In the genomic region with DNA sequence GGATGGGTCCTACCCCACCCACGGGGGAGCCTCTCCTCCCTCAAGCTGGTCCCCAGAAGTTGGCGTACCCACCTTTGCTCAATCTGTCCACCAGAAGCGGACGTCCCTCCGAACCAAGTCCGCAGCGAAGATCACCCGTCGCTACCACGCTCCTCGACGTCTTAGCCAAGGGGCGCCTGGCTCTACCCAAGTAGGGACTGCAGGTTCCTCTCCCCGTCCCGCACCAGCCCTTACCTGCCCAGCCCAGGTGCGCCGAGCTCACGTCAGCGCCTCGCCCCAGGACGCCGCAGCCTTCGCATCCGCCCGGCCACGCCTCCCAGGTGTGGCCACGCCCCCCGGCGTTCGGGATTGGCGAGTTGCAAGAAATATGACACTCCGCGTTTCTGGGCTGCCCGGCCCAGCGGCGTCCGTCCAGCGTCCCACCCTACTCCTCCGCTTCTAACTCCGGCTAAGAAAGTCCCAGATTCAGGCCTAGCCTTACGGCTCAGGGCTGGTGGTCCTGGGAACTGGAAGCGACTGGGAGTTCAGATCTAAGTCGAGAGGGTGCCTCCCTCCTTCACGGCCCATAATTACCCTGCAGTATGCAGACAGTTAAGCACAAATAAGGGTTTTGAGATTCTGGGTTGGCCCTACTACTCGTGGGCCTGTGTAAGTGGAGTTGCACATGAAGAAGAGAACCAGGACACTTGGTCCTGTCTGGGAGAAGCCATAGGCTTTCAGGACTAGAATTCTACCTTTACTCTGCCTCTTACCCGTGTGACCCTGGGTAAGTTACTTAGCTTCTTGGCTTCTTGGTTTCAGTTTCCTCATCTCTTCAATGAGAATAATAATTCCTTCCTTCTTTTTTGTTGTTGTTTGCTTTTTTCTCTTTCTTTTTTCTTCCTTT, we compare ENCODE assay signal across 1 cellular context.
A peak's percentile ranks its signal among the peaks of the same experiment; 100 is the strongest.
TF ChIP-seq lines count a peak whose summit lies in the region.

TSS of gene IRF6 (minus strand) at position 268 of the 886 bp plus-strand sequence. CDS start 4,729 bp downstream, outside the sequence.

TF ChIP-seq in HEK293, 187 proteins besides CTCF, POLR2A, EP300 and RAD21 (continued from another document):
- no peak for TF ChIP-seq ZNF785 (tag by site-specific recombination; IDR thresholded peaks at IDR 0.05)
- TF ChIP-seq SCRT1 (tag by site-specific recombination; IDR thresholded peaks at IDR 0.05; ENCODE audit: borderline replicate concordance) = no peak
- no peak for TF ChIP-seq ZNF280D (tag by site-specific recombination; IDR thresholded peaks at IDR 0.05)
- TF ChIP-seq, protein P1, sequence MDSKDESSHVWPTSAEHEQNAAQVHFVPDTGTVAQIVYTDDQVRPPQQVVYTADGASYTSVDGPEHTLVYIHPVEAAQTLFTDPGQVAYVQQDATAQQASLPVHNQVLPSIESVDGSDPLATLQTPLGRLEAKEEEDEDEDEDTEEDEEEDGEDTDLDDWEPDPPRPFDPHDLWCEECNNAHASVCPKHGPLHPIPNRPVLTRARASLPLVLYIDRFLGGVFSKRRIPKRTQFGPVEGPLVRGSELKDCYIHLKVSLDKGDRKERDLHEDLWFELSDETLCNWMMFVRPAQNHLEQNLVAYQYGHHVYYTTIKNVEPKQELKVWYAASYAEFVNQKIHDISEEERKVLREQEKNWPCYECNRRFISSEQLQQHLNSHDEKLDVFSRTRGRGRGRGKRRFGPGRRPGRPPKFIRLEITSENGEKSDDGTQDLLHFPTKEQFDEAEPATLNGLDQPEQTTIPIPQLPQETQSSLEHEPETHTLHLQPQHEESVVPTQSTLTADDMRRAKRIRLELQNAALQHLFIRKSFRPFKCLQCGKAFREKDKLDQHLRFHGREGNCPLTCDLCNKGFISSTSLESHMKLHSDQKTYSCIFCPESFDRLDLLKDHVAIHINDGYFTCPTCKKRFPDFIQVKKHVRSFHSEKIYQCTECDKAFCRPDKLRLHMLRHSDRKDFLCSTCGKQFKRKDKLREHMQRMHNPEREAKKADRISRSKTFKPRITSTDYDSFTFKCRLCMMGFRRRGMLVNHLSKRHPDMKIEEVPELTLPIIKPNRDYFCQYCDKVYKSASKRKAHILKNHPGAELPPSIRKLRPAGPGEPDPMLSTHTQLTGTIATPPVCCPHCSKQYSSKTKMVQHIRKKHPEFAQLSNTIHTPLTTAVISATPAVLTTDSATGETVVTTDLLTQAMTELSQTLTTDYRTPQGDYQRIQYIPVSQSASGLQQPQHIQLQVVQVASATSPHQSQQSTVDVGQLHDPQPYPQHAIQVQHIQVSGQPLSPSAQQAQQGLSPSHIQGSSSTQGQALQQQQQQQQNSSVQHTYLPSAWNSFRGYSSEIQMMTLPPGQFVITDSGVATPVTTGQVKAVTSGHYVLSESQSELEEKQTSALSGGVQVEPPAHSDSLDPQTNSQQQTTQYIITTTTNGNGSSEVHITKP (tag by site-specific recombination; IDR thresholded peaks at IDR 0.05) = peak; percentile 84; the same call in 1 of the 2 replicates
- peak; percentile 57 for TF ChIP-seq ZBTB17 (tag by site-specific recombination; IDR thresholded peaks at IDR 0.05)
- no peak for TF ChIP-seq ZNF211 (tag by site-specific recombination; IDR thresholded peaks at IDR 0.05; ENCODE audit: low read depth)
- no peak for TF ChIP-seq ZNF521 (tag by site-specific recombination; IDR thresholded peaks at IDR 0.05)
- TF ChIP-seq GLI2 (tag by site-specific recombination; IDR thresholded peaks at IDR 0.05; ENCODE audit: borderline replicate concordance, low read depth) = no peak
- 0 out of 2 replicates have a peak, but pooled peaks have one; percentile 33 for TF ChIP-seq ZNF561 (tag by site-specific recombination; IDR thresholded peaks at IDR 0.05; ENCODE audit: borderline replicate concordance)
- no peak for TF ChIP-seq BCL11A (tag by site-specific recombination; IDR thresholded peaks at IDR 0.05; ENCODE audit: low read depth)
- no peak for TF ChIP-seq ZSCAN16 (tag by site-specific recombination; IDR thresholded peaks at IDR 0.05)
- TF ChIP-seq ZNF664 (tag by site-specific recombination; IDR thresholded peaks at IDR 0.05) = no peak
- TF ChIP-seq ZNF513 (tag by site-specific recombination; IDR thresholded peaks at IDR 0.05) = no peak
- no peak for TF ChIP-seq ZNF555 (tag by site-specific recombination; conservative IDR thresholded peaks at IDR 0.05)
- peak; percentile 32; the same call in 1 of the 2 replicates for TF ChIP-seq ZNF76 (tag by site-specific recombination; IDR thresholded peaks at IDR 0.05; ENCODE audit: borderline replicate concordance, low read depth)
- no peak for TF ChIP-seq ZNF23 (tag by site-specific recombination; IDR thresholded peaks at IDR 0.05; ENCODE audit: borderline replicate concordance)
- TF ChIP-seq KLF1 (tag by site-specific recombination; IDR thresholded peaks at IDR 0.05) = no peak
- no peak for TF ChIP-seq ZNF398 (tag by site-specific recombination; IDR thresholded peaks at IDR 0.05)
- peak; percentile 87; the same call in 1 of the 2 replicates for TF ChIP-seq ZNF501 (tag by site-specific recombination; IDR thresholded peaks at IDR 0.05)
- TF ChIP-seq ZNF354C (tag by site-specific recombination; IDR thresholded peaks at IDR 0.05; ENCODE audit: borderline replicate concordance, low read depth) = no peak
- TF ChIP-seq ZNF24 (tag by site-specific recombination; IDR thresholded peaks at IDR 0.05) = no peak; the same call in 1 of the 2 replicates
- 0 out of 2 replicates have a peak, but pooled peaks have one; percentile 22 for TF ChIP-seq KLF9 (tag by site-specific recombination; IDR thresholded peaks at IDR 0.05; ENCODE audit: low read depth)
- no peak for TF ChIP-seq FEZF1 (tag by site-specific recombination; IDR thresholded peaks at IDR 0.05)
- no peak for TF ChIP-seq ZNF423 (tag by site-specific recombination; IDR thresholded peaks at IDR 0.05)
- TF ChIP-seq ZNF514 (tag by site-specific recombination; IDR thresholded peaks at IDR 0.05) = no peak
- no peak for TF ChIP-seq ZNF239 (tag by site-specific recombination; IDR thresholded peaks at IDR 0.05)
- no peak for TF ChIP-seq ZNF658 (tag by site-specific recombination; IDR thresholded peaks at IDR 0.05)
- TF ChIP-seq ZNF660 (tag by site-specific recombination; IDR thresholded peaks at IDR 0.05) = no peak
- TF ChIP-seq ZNF19 (tag by site-specific recombination; IDR thresholded peaks at IDR 0.05; ENCODE audit: low read depth) = no peak
- TF ChIP-seq ZNF585B (tag by site-specific recombination; IDR thresholded peaks at IDR 0.05) = no peak
- peak; percentile 68 for TF ChIP-seq ZXDB (tag by site-specific recombination; IDR thresholded peaks at IDR 0.05)
- no peak for TF ChIP-seq ZNF654 (tag by site-specific recombination; IDR thresholded peaks at IDR 0.05; ENCODE audit: low read depth)
- no peak for TF ChIP-seq ZNF311 (tag by site-specific recombination; IDR thresholded peaks at IDR 0.05; ENCODE audit: borderline replicate concordance)
- TF ChIP-seq ZNF426 (tag by site-specific recombination; IDR thresholded peaks at IDR 0.05) = no peak
- TF ChIP-seq ZBTB48 (tag by site-specific recombination; IDR thresholded peaks at IDR 0.05) = no peak
- no peak for TF ChIP-seq IKZF3 (tag by site-specific recombination; IDR thresholded peaks at IDR 0.05)
- TF ChIP-seq ZNF843 (tag by site-specific recombination; IDR thresholded peaks at IDR 0.05) = no peak
- TF ChIP-seq ZNF776 (tag by site-specific recombination; IDR thresholded peaks at IDR 0.05; ENCODE audit: borderline replicate concordance) = no peak
- TF ChIP-seq, protein P2, sequence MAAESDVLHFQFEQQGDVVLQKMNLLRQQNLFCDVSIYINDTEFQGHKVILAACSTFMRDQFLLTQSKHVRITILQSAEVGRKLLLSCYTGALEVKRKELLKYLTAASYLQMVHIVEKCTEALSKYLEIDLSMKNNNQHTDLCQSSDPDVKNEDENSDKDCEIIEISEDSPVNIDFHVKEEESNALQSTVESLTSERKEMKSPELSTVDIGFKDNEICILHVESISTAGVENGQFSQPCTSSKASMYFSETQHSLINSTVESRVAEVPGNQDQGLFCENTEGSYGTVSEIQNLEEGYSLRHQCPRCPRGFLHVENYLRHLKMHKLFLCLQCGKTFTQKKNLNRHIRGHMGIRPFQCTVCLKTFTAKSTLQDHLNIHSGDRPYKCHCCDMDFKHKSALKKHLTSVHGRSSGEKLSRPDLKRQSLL (tag by site-specific recombination; IDR thresholded peaks at IDR 0.05) = no peak
- TF ChIP-seq KLF16 (tag by site-specific recombination; IDR thresholded peaks at IDR 0.05) = no peak; the same call in 1 of the 2 replicates
- TF ChIP-seq ZNF175 (tag by site-specific recombination; IDR thresholded peaks at IDR 0.05) = no peak
- TF ChIP-seq ZNF2 (tag by site-specific recombination; IDR thresholded peaks at IDR 0.05) = peak; percentile 70
